In genomic region chr19:31534786-31535185, GRCh38 we compare ENCODE assay signal across 26 cellular contexts.
"Had no signal": no experiment of that assay in that cellular context is flagged by ENCODE, and none has a peak within 500 bp of the region (broad histone marks: within the 10 kb centered on the region; RNA-seq: fewer than 3 reads in every experiment).

No MANE protein-coding gene starts in this region.

- H3K4me2 ChIP-seq: SK-N-SH had no signal

- H3K27ac Mint-ChIP-seq: activated CD8-positive, alpha-beta T cell treated with anti-CD3 and anti-CD28 coated beads for 36 hours; activated naive CD4-positive, alpha-beta T cell treated with anti-CD3 and anti-CD28 coated beads, Interleukin-2, amount 10 ng/mL, durations not matched to agents 7 days and 5 days; activated T-cell treated with anti-CD3 and anti-CD28 coated beads, Interleukin-2, amount 50 U/mL, for 72 hours; activated T-helper 2 cell treated with anti-CD3 and anti-CD28 coated beads, Interferon-gamma antibody, Interleukin-2, Interleukin-4, amounts not matched to agents 10 μg/mL and 5 μg/mL and 100 μg/mL, durations not matched to agents 14 hours and 24 hours and 36 hours had no signal

- H3K36me3 Mint-ChIP-seq: activated naive CD4-positive, alpha-beta T cell treated with anti-CD3 and anti-CD28 coated beads, Interleukin-2, amount 10 ng/mL, durations not matched to agents 7 days and 5 days had no signal

- DNase-seq: activated CD4-positive, alpha-beta T cell treated with anti-CD3 and anti-CD28 coated beads for 4 hours; activated CD8-positive, alpha-beta memory T cell treated with anti-CD3 and anti-CD28 coated beads, Interleukin-2, amount 50 U/mL, for 4 hours; activated CD8-positive, alpha-beta T cell treated with anti-CD3 and anti-CD28 coated beads for 36 hours; activated gamma-delta T cell treated with Interleukin-2 at 50 U/mL for 16 hours; activated naive CD4-positive, alpha-beta T cell treated with anti-CD3 and anti-CD28 coated beads, Interleukin-2, amount 10 ng/mL, durations not matched to agents 7 days and 5 days; activated T-cell treated with anti-CD3 and anti-CD28 coated beads, Interleukin-2, amount 50 U/mL, for 72 hours; body of pancreas; Kasumi-1; KBM-7; NCI-H1105 treated with DMSO at 0.1 percent for 48 hours; NCI-H1436 treated with DMSO at 0.1 percent for 48 hours; NCI-H187; NCI-H2081; NCI-H510A treated with DMSO at 0.1 percent for 48 hours; NCI-H69; NK-92 treated with Interleukin-12 subunit alpha and Interleukin-12 subunit beta, amount 100 ng/mL, for 24 hours; OCI-M1; RPMI8226; SJCRH30; SK-N-SH; T-helper 1 cell; WERI-Rb-1 had no signal

- H3K4me1 ChIP-seq: ascending aorta, body of pancreas, SJCRH30 had no signal

- H3K4me3 Mint-ChIP-seq: activated CD8-positive, alpha-beta T cell treated with anti-CD3 and anti-CD28 coated beads for 36 hours; activated naive CD4-positive, alpha-beta T cell treated with anti-CD3 and anti-CD28 coated beads, Interleukin-2, amount 10 ng/mL, durations not matched to agents 7 days and 5 days; activated T-cell treated with anti-CD3 and anti-CD28 coated beads, Interleukin-2, amount 50 U/mL, for 72 hours had no signal

- H3K27me3 ChIP-seq: ascending aorta, SJCRH30 had no signal

- H3K9me3 ChIP-seq: ascending aorta, body of pancreas, SK-N-SH had no signal

- H3K27ac ChIP-seq: ascending aorta, body of pancreas, SJCRH30, WERI-Rb-1 had no signal

- H3K27me3 Mint-ChIP-seq: activated naive CD4-positive, alpha-beta T cell treated with anti-CD3 and anti-CD28 coated beads, Interleukin-2, amount 10 ng/mL, durations not matched to agents 7 days and 5 days had no signal

- H3K4me1 Mint-ChIP-seq: activated naive CD4-positive, alpha-beta T cell treated with anti-CD3 and anti-CD28 coated beads, Interleukin-2, amount 10 ng/mL, durations not matched to agents 7 days and 5 days had no signal

- H3K9me2 ChIP-seq: SK-N-SH had no signal

- ATAC-seq: activated CD8-positive, alpha-beta T cell treated with anti-CD3 and anti-CD28 coated beads for 36 hours; activated T-cell treated with anti-CD3 and anti-CD28 coated beads, Interleukin-2, amount 50 U/mL, for 72 hours; body of pancreas; Panc1; Right ventricle myocardium inferior had no signal

- H3K36me3 ChIP-seq: ascending aorta, SJCRH30, WERI-Rb-1 had no signal

- H3K4me3 ChIP-seq: ascending aorta, body of pancreas, SJCRH30 had no signal

- H3K9ac ChIP-seq: SK-N-SH had no signal
